ENCODE assay signal across 30 cellular contexts in genomic region chr22:45407793-45408192, GRCh38. TPM values are rescaled to one million over a fixed set of nuclear protein-coding genes. Genes with fewer than 3 reads are reported as not detected.
"Had no signal": no experiment of that assay in that cellular context is flagged by ENCODE, and none has a peak within 500 bp of the region (broad histone marks: within the 10 kb centered on the region; RNA-seq: fewer than 3 reads in every experiment).

No MANE protein-coding gene starts in this region.

- H3K27me3 Mint-ChIP-seq: stimulated activated naive CD8-positive, alpha-beta T cell treated with anti-CD3 and anti-CD28 coated beads, Interleukin-15, amount 100 ng/mL, for 72 hours; stimulated activated naive CD8-positive, alpha-beta T cell treated with anti-CD3 and anti-CD28 coated beads, Interleukin-15, Interleukin-2, amounts not matched to agents 100 ng/mL and 50 ng/mL, for 24 hours had no signal

- H3K4me1 Mint-ChIP-seq: stimulated activated effector memory CD8-positive, alpha-beta T cell treated with anti-CD3 and anti-CD28 coated beads, Interleukin-12 subunit alpha, Interleukin-12 subunit beta, amount 100 ng/mL, for 72 hours; stimulated activated memory B cell treated with anti-CD40 and anti-IgM and Interleukin-4, amounts not matched to agents 10 μg/mL and 1 μg/mL and 100 μg/mL, for 72 hours; stimulated activated naive B cell treated with anti-CD40 and anti-IgM and Interleukin-4, amounts not matched to agents 10 μg/mL and 1 μg/mL and 100 μg/mL, for 72 hours; stimulated activated naive CD8-positive, alpha-beta T cell treated with anti-CD3 and anti-CD28 coated beads, Interleukin-15, amount 100 ng/mL, for 72 hours had no signal

- H3K9me3 Mint-ChIP-seq: stimulated activated naive CD8-positive, alpha-beta T cell treated with anti-CD3 and anti-CD28 coated beads, Interleukin-15, amount 100 ng/mL, for 72 hours; stimulated activated naive CD8-positive, alpha-beta T cell treated with anti-CD3 and anti-CD28 coated beads, Interleukin-15, Interleukin-2, amounts not matched to agents 100 ng/mL and 50 ng/mL, for 24 hours; type B pancreatic cell had no signal

- H3K36me3 Mint-ChIP-seq: stimulated activated effector memory CD8-positive, alpha-beta T cell treated with anti-CD3 and anti-CD28 coated beads, Interleukin-12 subunit alpha, Interleukin-12 subunit beta, amount 100 ng/mL, for 72 hours had no signal

- H3K4me1 ChIP-seq: suprapubic skin, testis, thyroid gland, tibial nerve, upper lobe of right lung, uterus had no signal

- H3K27ac ChIP-seq: stomach, suprapubic skin, testis, thoracic aorta, thyroid gland, tibial artery, tibial nerve, transverse colon, upper lobe of left lung, upper lobe of right lung, uterus, vagina had no signal

- H3K27ac Mint-ChIP-seq: stimulated activated effector memory CD8-positive, alpha-beta T cell treated with anti-CD3 and anti-CD28 coated beads, Interleukin-12 subunit alpha, Interleukin-12 subunit beta, amount 100 ng/mL, for 72 hours; stimulated activated memory B cell treated with anti-CD40 and anti-IgM and Interleukin-4, amounts not matched to agents 10 μg/mL and 1 μg/mL and 100 μg/mL, for 72 hours; stimulated activated naive B cell treated with anti-CD40 and anti-IgM and Interleukin-4, amounts not matched to agents 10 μg/mL and 1 μg/mL and 100 μg/mL, for 72 hours; stimulated activated naive CD8-positive, alpha-beta T cell treated with anti-CD3 and anti-CD28 coated beads, Interleukin-15, amount 100 ng/mL, for 72 hours; stimulated activated naive CD8-positive, alpha-beta T cell treated with anti-CD3 and anti-CD28 coated beads, Interleukin-15, Interleukin-2, amounts not matched to agents 100 ng/mL and 50 ng/mL, for 24 hours; type B pancreatic cell had no signal

- H3K36me3 ChIP-seq: stomach, suprapubic skin, thoracic aorta, thyroid gland, tibial artery, tibial nerve, transverse colon, upper lobe of left lung, upper lobe of right lung, uterus, vagina had no signal

- H3K4me3 ChIP-seq: stomach, suprapubic skin, testis, thoracic aorta, thyroid gland, tibial artery, tibial nerve, transverse colon, upper lobe of left lung, upper lobe of right lung, uterus, vagina had no signal

- DNase-seq: stimulated activated CD4-positive, alpha-beta T cell treated with anti-CD3 and anti-CD28 coated beads, Interleukin-2, amount 100 ng/mL, for 48 hours; stimulated activated CD4-positive, alpha-beta T cell treated with anti-CD3 and anti-CD28 coated beads, Interleukin-4, amount 100 ng/mL, for 1 hour; stimulated activated CD4-positive, alpha-beta T cell treated with anti-CD3 and anti-CD28 coated beads, Interleukin-4, amount 100 ng/mL, for 24 hours; stimulated activated CD4-positive, alpha-beta T cell treated with anti-CD3 and anti-CD28 coated beads, Interleukin-4, amount 100 ng/mL, for 4 hours; stimulated activated CD8-positive, alpha-beta memory T cell treated with anti-CD3 and anti-CD28 coated beads, Interleukin-4, amount 100 ng/mL, for 48 hours; stimulated activated naive B cell treated with anti-CD40 and anti-IgM and Interleukin-4, amounts not matched to agents 10 μg/mL and 1 μg/mL and 100 μg/mL, for 72 hours; stimulated activated naive CD4-positive, alpha-beta T cell; stimulated activated naive CD4-positive, alpha-beta T cell treated with Interleukin-2 at 50 U/mL for 16 hours; stimulated activated naive CD8-positive, alpha-beta T cell treated with anti-CD3 and anti-CD28 coated beads, Interleukin-15, amount 100 ng/mL, for 72 hours; stimulated activated naive CD8-positive, alpha-beta T cell treated with anti-CD3 and anti-CD28 coated beads, Interleukin-15, Interleukin-2, amounts not matched to agents 100 U/mL and 50 U/mL, for 24 hours; stomach; substantia nigra; testis; thyroid gland; tibial artery; transverse colon; trophoblast cell; upper lobe of left lung; upper lobe of right lung; uterus had no signal

- H3K9me3 ChIP-seq: stomach, suprapubic skin, testis, thoracic aorta, thyroid gland, tibial artery, tibial nerve, transverse colon, upper lobe of left lung, upper lobe of right lung, uterus, vagina had no signal

- H3K27me3 ChIP-seq: suprapubic skin, testis, thyroid gland, tibial artery, transverse colon, upper lobe of left lung, upper lobe of right lung, uterus, vagina had no signal

- H3K4me3 Mint-ChIP-seq: stimulated activated effector memory CD8-positive, alpha-beta T cell treated with anti-CD3 and anti-CD28 coated beads, Interleukin-12 subunit alpha, Interleukin-12 subunit beta, amount 100 ng/mL, for 72 hours; stimulated activated memory B cell treated with anti-CD40 and anti-IgM and Interleukin-4, amounts not matched to agents 10 μg/mL and 1 μg/mL and 100 μg/mL, for 72 hours; stimulated activated naive B cell treated with anti-CD40 and anti-IgM and Interleukin-4, amounts not matched to agents 10 μg/mL and 1 μg/mL and 100 μg/mL, for 72 hours; stimulated activated naive CD8-positive, alpha-beta T cell treated with anti-CD3 and anti-CD28 coated beads, Interleukin-15, amount 100 ng/mL, for 72 hours; stimulated activated naive CD8-positive, alpha-beta T cell treated with anti-CD3 and anti-CD28 coated beads, Interleukin-15, Interleukin-2, amounts not matched to agents 100 ng/mL and 50 ng/mL, for 24 hours; type B pancreatic cell had no signal

RNA-seq across cellular contexts. Expression of gene SMC1B, which starts 5.6 kb away (rescaled TPM):
- total RNA-seq: stomach, temporal lobe, thoracic aorta, tibial nerve, transverse colon, upper lobe of left lung, upper lobe of right lung, vagina had no signal

RNA-seq across cellular contexts. Expression of gene RIBC2, which starts 5.7 kb away (rescaled TPM):
- total RNA-seq: subcutaneous adipose tissue, transverse colon, upper lobe of right lung had no signal
